ENCODE assay signal across 8 cellular contexts in genomic region chr19:29260477-29261317, GRCh38. TPM values are rescaled to one million over a fixed set of nuclear protein-coding genes. Genes with fewer than 3 reads are reported as not detected.
A peak's percentile ranks its signal among the peaks of the same experiment; 100 is the strongest.
DNase-seq lines count a peak whose midpoint lies in the region; ATAC-seq, FAIRE-seq and TF ChIP-seq lines count a peak whose summit lies in the region.

No MANE protein-coding gene starts in this region.

- CTCF ChIA-PET in OCI-LY7 (lab: Charles Lee; ENCODE audit: unreplicated experiment): no interaction called here

- 77 to 78% methylated on average over 5 of the region's 5 CpGs for WGBS in sigmoid colon, 2 donors

- H4K20me1 ChIP-seq in OCI-LY7 (ENCODE audit: insufficient read depth, low read length): no peaks in the 10 kb centered on the region

- H3K79me2 ChIP-seq in OCI-LY7 (ENCODE audit: insufficient read depth, low read depth, low read length): no peaks in the 10 kb centered on the region

- POLR2A ChIA-PET in OCI-LY7 (lab: Charles Lee): no interaction called here

- intact Hi-C loops in OCI-LY7 (cut with micrococcal nuclease; ENCODE audit: unreplicated experiment) (loop anchor here (5.0 kb wide), 1 partner anchor 523 kb away; no protein-coding TSS in a partner anchor), sigmoid colon (cut with DNase I) (no loop called here)

- TF ChIP-seq CTCF in OCI-LY7 (conservative IDR thresholded peaks at IDR 0.05; ENCODE audit: low read length) (peak; percentile 86), sigmoid colon (IDR thresholded peaks at IDR 0.05) (peak in 1 of 4 experiments; percentile 15)

- H3K36me3 ChIP-seq in OCI-LY7 (ENCODE audit: insufficient read depth, low read length) (no peaks in the 10 kb centered on the region), sigmoid colon (no peaks in the 10 kb centered on the region)

- no TSS peak for BruUV-seq in OCI-LY7 (replicated peaks; lab: Mats Ljungman, UMichigan)

- H2AFZ ChIP-seq in OCI-LY7 (ENCODE audit: low read length): peak overlapping the region; percentile 57; the same call in 1 of the 2 replicates

- H3K27me3 ChIP-seq in sigmoid colon: no peaks in the 10 kb centered on the region

- no peak for TF ChIP-seq EP300 in sigmoid colon (IDR thresholded peaks at IDR 0.05)

- H3K4me3 ChIP-seq in OCI-LY7 (ENCODE audit: low read depth, low read length, poor library complexity, severe bottlenecking): no peak overlapping the region
- no peak overlapping the region for H3K4me3 ChIP-seq in sigmoid colon

- no peaks in the 10 kb centered on the region for H3K4me1 ChIP-seq in OCI-LY7 (ENCODE audit: insufficient read depth, low read length, poor library complexity, severe bottlenecking)
- no peaks in the 10 kb centered on the region for H3K4me1 ChIP-seq in sigmoid colon

- H3K9me2 ChIP-seq in OCI-LY7 (ENCODE audit: insufficient read depth, low read length): no peaks in the 10 kb centered on the region

- ATAC-seq in activated CD4-positive, CD25-positive, alpha-beta regulatory T cell treated with anti-CD3 and anti-CD28 coated beads, Interleukin-2, amount 50 U/mL, for 24 hours: no peak

- H3K4me2 ChIP-seq in OCI-LY7 (ENCODE audit: low read length): no peak overlapping the region; the same call in 1 of the 2 replicates

- H3K9me3 ChIP-seq in OCI-LY7 (ENCODE audit: low read length): no peaks in the 10 kb centered on the region
- no peaks in the 10 kb centered on the region for H3K9me3 ChIP-seq in sigmoid colon

- DNase-seq in COLO668 (lab: John Stamatoyannopoulos, UW; ENCODE audit: unreplicated experiment): peak; percentile 25
- DNase-seq in H54 (ENCODE audit: insufficient read length, low spot score): peak; percentile 38
- DNase-seq in OCI-LY7 (ENCODE audit: low spot score): peak; percentile 60
- DNase-seq in dermis blood vessel endothelial cell: peak; percentile 8
- peak; percentile 11 for DNase-seq in renal cortical epithelial cell (ENCODE audit: low read depth)
- DNase-seq in sigmoid colon: no peak
- DNase-seq in NCI-H226: no peak

- no peak for TF ChIP-seq POLR2A in H54 (IDR thresholded peaks at IDR 0.05; ENCODE audit: low read depth, low read length)
- TF ChIP-seq POLR2A in sigmoid colon (IDR thresholded peaks at IDR 0.05): no peak

- no peak for FAIRE-seq in H54 (lab: Jason Lieb, UNC)

- no peak overlapping the region for H3K27ac ChIP-seq in OCI-LY7 (ENCODE audit: low read depth, low read length, poor library complexity, severe bottlenecking)
- H3K27ac ChIP-seq in sigmoid colon: no peak overlapping the region

RNA-seq across cellular contexts. Expression of gene UQCRFS1, which starts 47.7 kb away (rescaled TPM):
- total RNA-seq in OCI-LY7 (2014; rRNA removed; shearing (Covaris generic)): 32.6 and 40.6 TPM in 2 replicates
- total RNA-seq in OCI-LY7 (2022): 40.0 and 42.6 TPM in 2 replicates
- 33.5 and 34.7 TPM in 2 replicates for total RNA-seq in dermis blood vessel endothelial cell
- total RNA-seq in renal cortical epithelial cell: 33.6 and 45.5 TPM in 2 replicates
- total RNA-seq in sigmoid colon: 10 to 100 TPM; 30.2 to 46.4 (median 41.4) TPM
- 100 to 1,000 TPM in 2 of 3 donors, 10 to 100 TPM in 1; 78.6 to 148 (median 106) TPM for polyA plus RNA-seq in sigmoid colon

Comparison
In these comparisons a context has a peak if more than half of its experiments do, and no peak if none do; other contexts are left out.
1. DNase-seq: peak in COLO668 (single experiment), H54 (single experiment), OCI-LY7 (single experiment), dermis blood vessel endothelial cell (single experiment) and renal cortical epithelial cell (single experiment); none in sigmoid colon (single experiment) and NCI-H226 (single experiment).